Comparison of ENCODE assay signal across 29 cellular contexts in the genomic region with DNA sequence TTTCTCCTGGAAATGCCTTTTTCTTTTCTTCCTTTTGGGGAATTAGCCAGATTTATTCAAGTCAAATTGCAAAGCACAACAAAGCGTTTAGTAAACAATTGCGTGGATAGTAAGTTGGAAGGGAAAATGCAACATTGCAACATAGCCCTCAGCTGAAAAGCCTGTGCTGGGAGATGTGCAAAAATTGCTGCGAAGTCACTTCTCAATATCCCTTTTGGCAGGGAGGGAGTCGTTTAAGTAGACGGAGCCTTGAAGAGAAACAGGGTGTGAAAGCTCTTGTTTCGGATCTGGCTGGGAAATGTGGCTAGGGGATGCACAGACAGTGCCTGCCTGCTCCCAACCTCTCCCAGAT. TPM values are rescaled to one million over a fixed set of nuclear protein-coding genes. Genes with fewer than 3 reads are reported as not detected.
A peak's percentile ranks its signal among the peaks of the same experiment; 100 is the strongest.
DNase-seq lines count a peak whose midpoint lies in the region; ATAC-seq and TF ChIP-seq lines count a peak whose summit lies in the region.
"Had no signal": no experiment of that assay in that cellular context is flagged by ENCODE, and none has a peak within 500 bp of the region (broad histone marks: within the 10 kb centered on the region; RNA-seq: fewer than 3 reads in every experiment).

No MANE protein-coding gene starts in this region.

- peaks cover 2% of the 10 kb centered on the region; the same call in 1 of the 2 replicates for H3K27me3 Mint-ChIP-seq in HFFc6 (ENCODE audit: insufficient read depth)

- no peaks in the 10 kb centered on the region for H3K27me3 ChIP-seq in sigmoid colon
- H3K27me3 ChIP-seq: BLaER1 treated with 17β-estradiol and CSF1 and Interleukin-3, amounts not matched to agents 10 nM and 100 nM; brain microvascular endothelial cell; dorsolateral prefrontal cortex; Peyer's patch; right atrium auricular region; stomach; tibial artery had no signal

- no peak overlapping the region for H3K4me3 Mint-ChIP-seq in HFFc6
- H3K4me3 Mint-ChIP-seq: immature natural killer cell had no signal

- no peaks in the 10 kb centered on the region for H3K9me3 Mint-ChIP-seq in HFFc6
- H3K9me3 Mint-ChIP-seq: immature natural killer cell had no signal

- ATAC-seq in mucosa of descending colon: no peak
- ATAC-seq: HCT116, left cardiac atrium had no signal

- no peak for TF ChIP-seq EP300 in sigmoid colon (IDR thresholded peaks at IDR 0.05)

- H3K36me3 ChIP-seq in sigmoid colon: no peaks in the 10 kb centered on the region
- H3K36me3 ChIP-seq in mucosa of descending colon (ENCODE audit: low read depth): no peaks in the 10 kb centered on the region
- H3K36me3 ChIP-seq: Peyer's patch had no signal

- H3K4me3 ChIP-seq in sigmoid colon (no peak overlapping the region), mucosa of descending colon (no peak overlapping the region)
- H3K4me3 ChIP-seq: BLaER1 treated with 17β-estradiol and CSF1 and Interleukin-3, amounts not matched to agents 10 nM and 100 nM; dorsolateral prefrontal cortex; Peyer's patch; right atrium auricular region; stomach; tibial artery had no signal

- intact Hi-C loops in sigmoid colon (cut with DNase I) (no loop called here), mucosa of descending colon (cut with DNase I, micrococcal nuclease) (no loop called here)

- no peak for DNase-seq in HFFc6
- peak; percentile 68 for DNase-seq in fibroblast of gingiva (ENCODE audit: low read depth)
- no peak for DNase-seq in sigmoid colon
- no peak for DNase-seq in globus pallidus (ENCODE audit: low spot score)
- no peak for DNase-seq in mucosa of descending colon
- DNase-seq in NCI-H146 (lab: John Stamatoyannopoulos, UW): no peak
- DNase-seq in stimulated activated CD4-positive, alpha-beta T cell treated with anti-CD3 and anti-CD28 coated beads, Interleukin-12 subunit alpha, Interleukin-12 subunit beta, amount 100 ng/mL, for 4 hours: no peak
- DNase-seq: ACHN; activated naive CD4-positive, alpha-beta T cell treated with anti-CD3 and anti-CD28 coated beads, Interleukin-2, amount 50 U/mL, for 16 hours; amygdala; brain microvascular endothelial cell; DMS53; dorsolateral prefrontal cortex; immature natural killer cell; IMR-90; left cardiac atrium; mammary epithelial cell; MV-4-11; NCI-H446 treated with DMSO at 0.1 percent for 48 hours; NCI-H774; SHP77 treated with DMSO at 0.1 percent for 48 hours; stimulated activated CD4-positive, alpha-beta T cell treated with anti-CD3 and anti-CD28 coated beads, Interleukin-2, amount 100 ng/mL, for 48 hours; stomach; tibial artery had no signal

- H3K4me1 ChIP-seq in sigmoid colon (peaks cover 0 to 34% (median 27%) of the 10 kb centered on the region in 4 donors), mucosa of descending colon (ENCODE audit: low read depth) (peaks cover 9% of the 10 kb centered on the region)
- H3K4me1 ChIP-seq: right atrium auricular region, tibial artery had no signal

- H3K36me3 Mint-ChIP-seq in HFFc6 (ENCODE audit: low read depth): peaks cover 31% of the 10 kb centered on the region

- peaks cover 53% of the 10 kb centered on the region for H3K4me1 Mint-ChIP-seq in HFFc6 (ENCODE audit: low read depth)

- TF ChIP-seq POLR2A in sigmoid colon (IDR thresholded peaks at IDR 0.05): no peak

- H3K27ac Mint-ChIP-seq in HFFc6: peak overlapping the region; percentile 40

- WGBS in sigmoid colon, 2 donors: 77 to 81% methylated on average over 6 of the region's 6 CpGs

- H3K9me3 ChIP-seq in sigmoid colon (no peaks in the 10 kb centered on the region), mucosa of descending colon (no peaks in the 10 kb centered on the region)
- H3K9me3 ChIP-seq: BLaER1 treated with 17β-estradiol and CSF1 and Interleukin-3, amounts not matched to agents 10 nM and 100 nM; Peyer's patch; right atrium auricular region; stomach; tibial artery had no signal

- peak overlapping the region; percentile 7 for H3K27ac ChIP-seq in C4-2B
- H3K27ac ChIP-seq in sigmoid colon: peak overlapping the region in 3 of 4 donors; percentile 24 to 64 (median 64)
- H3K27ac ChIP-seq: BLaER1 treated with 17β-estradiol and CSF1 and Interleukin-3, amounts not matched to agents 10 nM and 100 nM; brain microvascular endothelial cell; right atrium auricular region; tibial artery had no signal

- TF ChIP-seq CTCF in C4-2B (conservative IDR thresholded peaks at IDR 0.05): no peak
- no peak for TF ChIP-seq CTCF in HFFc6 (IDR thresholded peaks at IDR 0.05)
- TF ChIP-seq CTCF in sigmoid colon (IDR thresholded peaks at IDR 0.05): no peak
- TF ChIP-seq CTCF in mucosa of descending colon (IDR thresholded peaks at IDR 0.05): no peak

RNA-seq across cellular contexts. Expression of a gene that starts 56.9 kb away (rescaled TPM):
- 100 to 1,000 TPM; 134 to 174 (median 144) TPM for total RNA-seq in HFFc6 (2021; fragmentation: NEBNext Ultra II Directional; extraction: Animal tissue kit (Norgen Biotek cat#: 25700))
- total RNA-seq in sigmoid colon: 10 to 100 TPM; 11.8 to 21.3 (median 15.9) TPM
- polyA plus RNA-seq in sigmoid colon: 10 to 100 TPM in 1 of 3 donors, 1 to 10 TPM in 2; 2.4 to 25.6 (median 3.5) TPM
- 10 to 100 TPM; 23.8 to 36.0 (median 28.0) TPM for total RNA-seq in mucosa of descending colon
